8 cellular contexts compared by ENCODE assay signal in genomic region chr7:45026984-45027773, GRCh38. TPM values are rescaled to one million over a fixed set of nuclear protein-coding genes. Genes with fewer than 3 reads are reported as not detected.
DNase-seq lines count a peak whose midpoint lies in the region; ATAC-seq, FAIRE-seq and TF ChIP-seq lines count a peak whose summit lies in the region.

No MANE protein-coding gene starts in this region.

- peak; percentile 47 for ATAC-seq in GM21717 (IDR thresholded peaks at IDR 0.05; ENCODE audit: unreplicated experiment)

- DNase-seq in CD4-positive, alpha-beta memory T cell: peak; percentile 65 to 76 (median 67)
- DNase-seq in Peyer's patch: peak in 2 of 3 donors; percentile 57 to 58
- DNase-seq in chondrocyte (ENCODE audit: low spot score): peak; percentile 40
- DNase-seq in glomerular visceral epithelial cell (ENCODE audit: extremely low spot score): no peak
- DNase-seq in HTR-8/SVneo (ENCODE audit: insufficient read length, low spot score): no peak
- DNase-seq in T1000 (lab: John Stamatoyannopoulos, UW): no peak

- H3K9me3 ChIP-seq in CD4-positive, alpha-beta memory T cell (ENCODE audit: control insufficient read depth in 1 of 2, low read length in 2 of 2): no peaks in the 10 kb centered on the region
- H3K9me3 ChIP-seq in Peyer's patch (no peaks in the 10 kb centered on the region), neutrophil (no peaks in the 10 kb centered on the region)

- H3K27me3 Mint-ChIP-seq in CD4-positive, alpha-beta memory T cell: no peaks in the 10 kb centered on the region
- no peaks in the 10 kb centered on the region for H3K27me3 Mint-ChIP-seq in chondrocyte (ENCODE audit: low read depth)

- no peak for TF ChIP-seq CTCF in Peyer's patch (IDR thresholded peaks at IDR 0.05)
- no peak for TF ChIP-seq CTCF in chondrocyte (IDR thresholded peaks at IDR 0.05)
- TF ChIP-seq CTCF in neutrophil (IDR thresholded peaks at IDR 0.05): peak; percentile 11

- TF ChIP-seq POLR2A in Peyer's patch (IDR thresholded peaks at IDR 0.05): no peak

- POLR2A ChIA-PET in CD4-positive, alpha-beta memory T cell (lab: Charles Lee; ENCODE audit: partially characterized antibody): interaction anchor here (0.7 to 19.7 kb wide), 24 partner anchors 10 to 445 kb away, joined by 3 to 551 read pairs (median 9); partner anchors contain the start of genes CCM2, H2AZ2, MYO1G and OGDH

- H3K27ac ChIP-seq in CD4-positive, alpha-beta memory T cell (ENCODE audit: low read depth, low read length): peak overlapping the region; percentile 82
- H3K27ac ChIP-seq in Peyer's patch: peak overlapping the region; percentile 37 to 85 (median 76)
- peak overlapping the region; percentile 96 for H3K27ac ChIP-seq in neutrophil

- peak overlapping the region; percentile 97 for H3K4me3 ChIP-seq in CD4-positive, alpha-beta memory T cell (ENCODE audit: low read length in 2 of 2)
- H3K4me3 ChIP-seq in Peyer's patch (peak overlapping the region; percentile 41 to 55 (median 48)), neutrophil (ENCODE audit: low read depth in 1 of 2, low read length in 1 of 2) (peak overlapping the region; percentile 69 to 83)

- H3K9me3 Mint-ChIP-seq in CD4-positive, alpha-beta memory T cell: no peaks in the 10 kb centered on the region
- no peaks in the 10 kb centered on the region for H3K9me3 Mint-ChIP-seq in chondrocyte (ENCODE audit: low read depth)

- no peak for FAIRE-seq in HTR-8/SVneo (lab: Jason Lieb, UNC)

- H3K4me1 Mint-ChIP-seq in CD4-positive, alpha-beta memory T cell: peaks cover 37 to 78% (median 51%) of the 10 kb centered on the region in 4 donors
- H3K4me1 Mint-ChIP-seq in chondrocyte (ENCODE audit: low read depth): peaks cover 13% of the 10 kb centered on the region

- peak overlapping the region; percentile 88 to 97 (median 92) for H3K27ac Mint-ChIP-seq in CD4-positive, alpha-beta memory T cell
- no peak overlapping the region for H3K27ac Mint-ChIP-seq in chondrocyte (ENCODE audit: unreplicated experiment)

- H3K27me3 ChIP-seq in CD4-positive, alpha-beta memory T cell (ENCODE audit: insufficient read depth, low read length): no peaks in the 10 kb centered on the region
- H3K27me3 ChIP-seq in Peyer's patch (no peaks in the 10 kb centered on the region), neutrophil (no peaks in the 10 kb centered on the region)

- peaks cover 3% of the 10 kb centered on the region for H3K36me3 ChIP-seq in CD4-positive, alpha-beta memory T cell (ENCODE audit: insufficient read depth, low read length)
- H3K36me3 ChIP-seq in Peyer's patch (no peaks in the 10 kb centered on the region), neutrophil (peaks cover 17% of the 10 kb centered on the region)

- H3K4me1 ChIP-seq in CD4-positive, alpha-beta memory T cell (ENCODE audit: insufficient read depth, low read length): peaks cover 73% of the 10 kb centered on the region
- H3K4me1 ChIP-seq in Peyer's patch (peaks cover 0 to 11% (median 5%) of the 10 kb centered on the region in 4 donors), neutrophil (ENCODE audit: control insufficient read depth in 1 of 2, insufficient read depth in 1 of 2, low read depth in 1 of 2, low read length in 1 of 2) (peaks cover 42 to 45% of the 10 kb centered on the region in 2 experiments)

- H3K4me3 Mint-ChIP-seq in CD4-positive, alpha-beta memory T cell: peak overlapping the region; percentile 88 to 98 (median 95)
- H3K4me3 Mint-ChIP-seq in chondrocyte (ENCODE audit: unreplicated experiment): no peak overlapping the region

- intact Hi-C loops in CD4-positive, alpha-beta memory T cell (cut with micrococcal nuclease): loop anchor here (1.0 to 5.0 kb wide), 4 partner anchors 26 to 109 kb away; partner anchors contain the start of gene MYO1G

- CTCF ChIA-PET in CD4-positive, alpha-beta memory T cell (lab: Charles Lee; ENCODE audit: partially characterized antibody): interaction anchor here (1.1 to 5.6 kb wide), 12 partner anchors 10 to 109 kb away, joined by 3 to 120 read pairs (median 6); partner anchors contain the start of genes CCM2 and MYO1G

- H3K36me3 Mint-ChIP-seq in CD4-positive, alpha-beta memory T cell: peaks cover 26 to 37% of the 10 kb centered on the region in 2 donors
- H3K36me3 Mint-ChIP-seq in chondrocyte (ENCODE audit: low read depth): peaks cover 4% of the 10 kb centered on the region

RNA-seq across cellular contexts. Expression of gene CCM2, which starts 27.2 kb away (rescaled TPM):
- total RNA-seq in CD4-positive, alpha-beta memory T cell: 100 to 1,000 TPM; 192 to 200 TPM
- polyA plus RNA-seq in CD4-positive, alpha-beta memory T cell: 10 to 100 TPM; 82.1 to 91.9 TPM
- 10 to 100 TPM; 23.3 to 49.5 (median 32.5) TPM for total RNA-seq in Peyer's patch
- 43.7 to 53.7 TPM (median 47.8 TPM) in 3 replicates for total RNA-seq in chondrocyte

RNA-seq across cellular contexts. Expression of gene MYO1G, which starts 48.4 kb away (rescaled TPM):
- total RNA-seq in CD4-positive, alpha-beta memory T cell: 10 to 100 TPM; 92.9 to 94.2 TPM
- 100 to 1,000 TPM; 143 to 168 TPM for polyA plus RNA-seq in CD4-positive, alpha-beta memory T cell
- total RNA-seq in Peyer's patch (10 to 100 TPM in 1 of 4 donors, 1 to 10 TPM in 3; 2.7 to 14.9 (median 5.0) TPM), chondrocyte (0.05 to 0.36 TPM in 2 of 3 replicates, not detected in the other)

Comparison
In these comparisons a context has a peak if more than half of its experiments do, and no peak if none do; other contexts are left out.
1. DNase-seq: peak in CD4-positive, alpha-beta memory T cell (5 of 5), Peyer's patch (2 of 3) and chondrocyte (single experiment); none in glomerular visceral epithelial cell (single experiment), HTR-8/SVneo (single experiment) and T1000 (single experiment).
2. RNA of gene MYO1G, which starts 48.4 kb away (total RNA-seq): 92.9 to 94.2 TPM in CD4-positive, alpha-beta memory T cell; 2.7 to 14.9 TPM in Peyer's patch and 0.05 to 0.36 TPM in chondrocyte; every median in the first group is over 4 times any median in the second.
3. Peak in every context shown above with its lines, with median percentiles within 50 percentile points of each other: H3K27ac ChIP-seq and H3K4me3 ChIP-seq.